In genomic region chrX:30887721-30888120, GRCh38 we compare ENCODE assay signal across 9 cellular contexts. TPM values are rescaled to one million over a fixed set of nuclear protein-coding genes. Genes with fewer than 3 reads are reported as not detected.
DNase-seq lines count a peak whose midpoint lies in the region; ATAC-seq lines count a peak whose summit lies in the region.
"Had no signal": no experiment of that assay in that cellular context is flagged by ENCODE, and none has a peak within 500 bp of the region (broad histone marks: within the 10 kb centered on the region; RNA-seq: fewer than 3 reads in every experiment).

No MANE protein-coding gene starts in this region.

- H3K79me1 ChIP-seq in mesenchymal stem cell (replicated peaks; ENCODE audit: low read length, poor library complexity, severe bottlenecking), result no peaks in the 10 kb centered on the region

- WGBS in mesenchymal stem cell, result 92% methylated on average over 2 of the region's 4 CpGs

- no peak overlapping the region for H3K4me2 ChIP-seq in mesenchymal stem cell (ENCODE audit: low read length, poor library complexity, severe bottlenecking)

- H3K9ac ChIP-seq in mesenchymal stem cell (ENCODE audit: low read length), result peak overlapping the region; percentile 85

- H3K27me3 Mint-ChIP-seq in T-helper 1 cell treated with Interleukin-12 subunit alpha and Interleukin-12 subunit beta and Interleukin-4 antibody, amounts not matched to agents 30 μg/mL and 1 μg/mL, for 36 hours (ENCODE audit: low read depth), result no peaks in the 10 kb centered on the region
- no peaks in the 10 kb centered on the region for H3K27me3 Mint-ChIP-seq in activated T-helper 17 cell treated with anti-CD3 and anti-CD28 coated beads, Interleukin-2, amount 50 U/mL, for 72 hours

- no peak overlapping the region for H3K14ac ChIP-seq in mesenchymal stem cell (ENCODE audit: low read length in 2 of 2)

- H3K27ac Mint-ChIP-seq in T-helper 1 cell treated with Interleukin-12 subunit alpha and Interleukin-12 subunit beta and Interleukin-4 antibody, amounts not matched to agents 30 μg/mL and 1 μg/mL, for 36 hours, result peak overlapping the region; percentile 72
- H3K27ac Mint-ChIP-seq in activated T-helper 17 cell treated with anti-CD3 and anti-CD28 coated beads, Interleukin-2, amount 50 U/mL, for 72 hours, result peak overlapping the region; percentile 88

- H3K4ac ChIP-seq in mesenchymal stem cell (ENCODE audit: low read depth in 1 of 2, low read length in 2 of 2), result no peak overlapping the region

- no peak overlapping the region for H3K18ac ChIP-seq in mesenchymal stem cell (ENCODE audit: low read depth in 1 of 2, low read length in 2 of 2)

- no peak overlapping the region for H2BK15ac ChIP-seq in mesenchymal stem cell (ENCODE audit: low read depth, poor library complexity, severe bottlenecking)

- H3K23ac ChIP-seq in mesenchymal stem cell (ENCODE audit: low read length in 2 of 2), result no peak overlapping the region

- H2BK12ac ChIP-seq in mesenchymal stem cell (ENCODE audit: low read length in 2 of 2), result no peak overlapping the region

- no peak overlapping the region for H2BK120ac ChIP-seq in mesenchymal stem cell (ENCODE audit: low read depth, low read length)

- peak overlapping the region; percentile 84 for H3K4me3 Mint-ChIP-seq in T-helper 1 cell treated with Interleukin-12 subunit alpha and Interleukin-12 subunit beta and Interleukin-4 antibody, amounts not matched to agents 30 μg/mL and 1 μg/mL, for 36 hours
- H3K4me3 Mint-ChIP-seq in activated T-helper 17 cell treated with anti-CD3 and anti-CD28 coated beads, Interleukin-2, amount 50 U/mL, for 72 hours, result peak overlapping the region; percentile 87

- no peak overlapping the region for H4K8ac ChIP-seq in mesenchymal stem cell (ENCODE audit: low read length)

- peak; percentile 32 for ATAC-seq in activated T-helper 17 cell treated with anti-CD3 and anti-CD28 coated beads, Interleukin-2, amount 50 U/mL, for 72 hours (replicated peaks)

- H3K27me3 ChIP-seq in mesenchymal stem cell (ENCODE audit: control insufficient read depth in 1 of 2, insufficient read depth in 1 of 2, low read length in 2 of 2), result peaks cover 0 to 8% of the 10 kb centered on the region in 2 experiments

- H2AK5ac ChIP-seq in mesenchymal stem cell (ENCODE audit: low read length, severe bottlenecking), result no peak overlapping the region

- H3K4me1 Mint-ChIP-seq in T-helper 1 cell treated with Interleukin-12 subunit alpha and Interleukin-12 subunit beta and Interleukin-4 antibody, amounts not matched to agents 30 μg/mL and 1 μg/mL, for 36 hours (ENCODE audit: low read depth), result peaks cover 21% of the 10 kb centered on the region
- H3K4me1 Mint-ChIP-seq in activated T-helper 17 cell treated with anti-CD3 and anti-CD28 coated beads, Interleukin-2, amount 50 U/mL, for 72 hours, result peaks cover 18% of the 10 kb centered on the region

- no peaks in the 10 kb centered on the region for H3K9me3 Mint-ChIP-seq in T-helper 1 cell treated with Interleukin-12 subunit alpha and Interleukin-12 subunit beta and Interleukin-4 antibody, amounts not matched to agents 30 μg/mL and 1 μg/mL, for 36 hours
- H3K9me3 Mint-ChIP-seq in activated T-helper 17 cell treated with anti-CD3 and anti-CD28 coated beads, Interleukin-2, amount 50 U/mL, for 72 hours, result no peaks in the 10 kb centered on the region

- H4K91ac ChIP-seq in mesenchymal stem cell (ENCODE audit: low read length), result no peak overlapping the region

- H2AFZ ChIP-seq in mesenchymal stem cell (ENCODE audit: low read depth, low read length), result no peak overlapping the region

- no peak overlapping the region for H2BK5ac ChIP-seq in mesenchymal stem cell (ENCODE audit: low read depth, low read length, poor library complexity, severe bottlenecking)

- H3K27ac ChIP-seq in mesenchymal stem cell (ENCODE audit: low read length, poor library complexity, severe bottlenecking) (no peak overlapping the region), substantia nigra (ENCODE audit: low read depth, low read length, poor library complexity, severe bottlenecking) (no peak overlapping the region)

- H3K4me1 ChIP-seq in mesenchymal stem cell (ENCODE audit: control insufficient read depth, insufficient read depth, low read depth, low read length), result no peaks in the 10 kb centered on the region

- no peak for DNase-seq in T-helper 1 cell
- DNase-seq in mesenchymal stem cell, result no peak
- peak; percentile 70 for DNase-seq in stimulated activated naive CD4-positive, alpha-beta T cell treated with Interleukin-2 at 50 U/mL for 16 hours (lab: John Stamatoyannopoulos, UW)
- DNase-seq in DMS153 (lab: John Stamatoyannopoulos, UW), result no peak
- DNase-seq in substantia nigra (lab: John Stamatoyannopoulos, UW), result no peak
- DNase-seq in NCI-H446 treated with DMSO at 0.1 percent for 48 hours (lab: John Stamatoyannopoulos, UW), result no peak
- DNase-seq: RPMI8226 had no signal

- no peaks in the 10 kb centered on the region for H3K36me3 ChIP-seq in mesenchymal stem cell (ENCODE audit: control insufficient read depth in 1 of 2, insufficient read depth in 2 of 2, low read depth in 1 of 2, low read length in 2 of 2)

- peak overlapping the region in 1 of 2 experiments; percentile 86 for H3K4me3 ChIP-seq in mesenchymal stem cell (ENCODE audit: insufficient read depth in 1 of 2, low read depth in 1 of 2, low read length in 2 of 2)

- H3K9me3 ChIP-seq in mesenchymal stem cell (ENCODE audit: control insufficient read depth, low read length), result no peaks in the 10 kb centered on the region

- H3K36me3 Mint-ChIP-seq in T-helper 1 cell treated with Interleukin-12 subunit alpha and Interleukin-12 subunit beta and Interleukin-4 antibody, amounts not matched to agents 30 μg/mL and 1 μg/mL, for 36 hours (ENCODE audit: low read depth), result peaks cover 6% of the 10 kb centered on the region
- peaks cover 21% of the 10 kb centered on the region for H3K36me3 Mint-ChIP-seq in activated T-helper 17 cell treated with anti-CD3 and anti-CD28 coated beads, Interleukin-2, amount 50 U/mL, for 72 hours (ENCODE audit: low read depth)

RNA-seq across cellular contexts. Expression of gene TAB3, which starts 1.3 kb away (rescaled TPM):
- total RNA-seq in activated T-helper 17 cell treated with anti-CD3 and anti-CD28 coated beads, Interleukin-2, amount 50 U/mL, for 72 hours, result 10 to 100 TPM; 22.0 to 25.1 TPM
- 9.9 TPM for polyA plus RNA-seq in mesenchymal stem cell (2013, experiment 1 of 2)
- 9.2 TPM for polyA plus RNA-seq in mesenchymal stem cell (2013, experiment 2 of 2)
